ENCODE assay signal across 8 cellular contexts in the genomic region with DNA sequence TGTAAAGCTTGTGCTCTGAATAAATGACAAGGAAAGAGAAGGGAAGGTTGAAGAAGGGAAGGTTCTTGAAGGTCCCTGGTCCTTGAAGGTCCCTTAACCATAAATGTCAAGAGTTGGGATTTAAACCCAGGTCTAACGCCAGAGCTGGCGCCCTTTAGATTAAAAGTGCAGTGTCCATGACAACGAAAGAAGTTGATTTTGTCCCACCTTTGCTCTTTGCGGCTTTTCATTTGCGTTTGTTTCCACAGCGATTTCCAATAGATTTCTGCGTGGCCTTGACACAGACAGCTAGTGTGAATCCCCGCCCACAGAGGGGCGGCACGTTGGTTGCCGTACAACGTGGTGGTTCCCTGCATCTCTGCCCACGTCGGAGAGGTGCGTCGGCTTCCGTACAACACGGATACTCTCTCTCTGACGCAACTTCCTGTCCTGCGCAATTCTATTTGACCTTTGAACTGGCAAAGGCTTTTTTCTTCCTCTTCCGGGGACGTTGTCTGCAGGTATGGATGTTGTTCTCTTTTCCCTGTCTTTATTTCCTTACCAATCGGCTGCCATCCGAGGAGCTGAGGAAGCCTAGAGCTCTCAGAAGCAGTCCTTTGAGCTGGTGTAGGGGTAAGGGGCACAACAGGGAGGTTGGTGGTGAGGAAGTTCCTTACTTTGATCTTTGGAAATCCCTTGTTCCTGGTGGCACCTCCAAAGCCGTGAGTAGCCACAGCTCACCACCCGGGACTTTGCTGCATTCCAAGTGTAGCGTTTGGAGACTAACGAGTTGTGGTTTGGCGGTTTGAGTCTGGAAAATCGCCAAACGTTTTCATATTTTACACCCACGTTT. TPM values are rescaled to one million over a fixed set of nuclear protein-coding genes. Genes with fewer than 3 reads are reported as not detected.
DNase-seq lines count a peak whose midpoint lies in the region; ATAC-seq, FAIRE-seq and TF ChIP-seq lines count a peak whose summit lies in the region.

A gene (plus strand): TSS at position 476 of the 832 bp plus-strand sequence. CDS start 1,384 bp downstream, outside the sequence.

- H3K27me3 Mint-ChIP-seq in Calu3 (ENCODE audit: unreplicated experiment) = no peaks in the 10 kb centered on the region

- CTCF ChIA-PET in Calu3 (lab: Charles Lee) = no interaction called here

- H3K9me3 Mint-ChIP-seq in Calu3 (ENCODE audit: low read depth, unreplicated experiment) = peaks cover 2% of the 10 kb centered on the region

- H3K4me3 Mint-ChIP-seq in Calu3 (ENCODE audit: low read depth, unreplicated experiment) = peak within 1 kb of the TSS; percentile 85

- peak within 1 kb of the TSS; percentile 98 for H3K27ac Mint-ChIP-seq in Calu3 (ENCODE audit: unreplicated experiment)

- H3F3A ChIP-seq in OCI-LY1 (ENCODE audit: insufficient read depth, low read length) = no peaks in the 10 kb centered on the region

- H3K9me3 ChIP-seq in HUES64 (ENCODE audit: insufficient read depth, low read depth, low read length) (peaks cover 6% of the 10 kb centered on the region; the same call in 1 of the 2 replicates), OCI-LY1 (ENCODE audit: low read length) (no peaks in the 10 kb centered on the region), mesodermal cell (ENCODE audit: control insufficient read depth, low read length) (no peaks in the 10 kb centered on the region)

- H3K4me2 ChIP-seq in OCI-LY1 (ENCODE audit: low read length) = peak within 1 kb of the TSS; percentile 95

- H3K36me3 ChIP-seq in HUES64 (ENCODE audit: insufficient read depth, low read length) (peaks cover 43% of the 10 kb centered on the region), OCI-LY1 (ENCODE audit: insufficient read depth, low read length) (peaks cover 47% of the 10 kb centered on the region), mesodermal cell (ENCODE audit: control insufficient read depth, insufficient read depth, low read length) (peaks cover 35% of the 10 kb centered on the region)

- intact Hi-C loops in Calu3 (cut with micrococcal nuclease; ENCODE audit: unreplicated experiment) = no loop called here

- no peaks in the 10 kb centered on the region for H3K9me2 ChIP-seq in OCI-LY1 (ENCODE audit: low read depth, low read length)

- peaks cover 27% of the 10 kb centered on the region for H3K4me1 Mint-ChIP-seq in Calu3 (ENCODE audit: low read depth, unreplicated experiment)

- H3K9ac ChIP-seq in HUES64 (ENCODE audit: low read depth, low read length) (peak within 1 kb of the TSS; percentile 99), OCI-LY1 (ENCODE audit: low read length) (peak within 1 kb of the TSS; percentile 94)

- H4K20me1 ChIP-seq in OCI-LY1 (ENCODE audit: insufficient read depth, low read length) = 0 out of 2 replicates have a peak, but pooled peaks cover 3% of the 10 kb centered on the region

- peak within 1 kb of the TSS; percentile 89 for H3K4me3 ChIP-seq in HUES64 (ENCODE audit: low read length)
- peak within 1 kb of the TSS; percentile 91 for H3K4me3 ChIP-seq in OCI-LY1 (ENCODE audit: low read depth, low read length, poor library complexity, severe bottlenecking)
- peak within 1 kb of the TSS; percentile 95 for H3K4me3 ChIP-seq in mesodermal cell (ENCODE audit: extremely low read depth, insufficient read depth, low read length, poor library complexity, severe bottlenecking)

- peaks cover 18% of the 10 kb centered on the region for H3K4me1 ChIP-seq in HUES64 (ENCODE audit: insufficient read depth, low read length)
- H3K4me1 ChIP-seq in OCI-LY1 (ENCODE audit: insufficient read depth, low read length, severe bottlenecking) = peaks cover 29% of the 10 kb centered on the region
- H3K4me1 ChIP-seq in mesodermal cell (ENCODE audit: control insufficient read depth, insufficient read depth, low read length, poor library complexity, severe bottlenecking) = peaks cover 13% of the 10 kb centered on the region

- peaks cover 53% of the 10 kb centered on the region for H3K36me3 Mint-ChIP-seq in Calu3 (ENCODE audit: insufficient read depth, unreplicated experiment)

- peak; percentile 87 for DNase-seq in Calu3
- peak; percentile 97 for DNase-seq in activated CD8-positive, alpha-beta memory T cell treated with anti-CD3 and anti-CD28 coated beads, Interleukin-2, amount 50 U/mL, for 4 hours
- peak; percentile 92 to 98 for DNase-seq in stimulated activated CD8-positive, alpha-beta memory T cell treated with anti-CD3 and anti-CD28 coated beads, Interleukin-15, amount 100 ng/mL, for 4 hours (ENCODE audit: low read depth in 2 of 2)

- FAIRE-seq in endometrium (lab: Jason Lieb, UNC) = peak; percentile 98

- H3K27me3 ChIP-seq in HUES64 (ENCODE audit: insufficient read depth, low read length) = no peaks in the 10 kb centered on the region
- H3K27me3 ChIP-seq in OCI-LY1 (ENCODE audit: insufficient read depth, low read length) = no peaks in the 10 kb centered on the region

- BruUV-seq in Calu3 (replicated peaks; lab: Mats Ljungman, UMichigan) = no TSS peak

- ATAC-seq in GM21447 (IDR thresholded peaks at IDR 0.05; ENCODE audit: unreplicated experiment) = peak; percentile 100

- 2% methylated on average over 28 of the region's 32 CpGs for WGBS in HUES64
- WGBS in mesodermal cell (ENCODE audit: insufficient coverage in 2 of 2), 2 experiments = 2 to 3% methylated on average over 23 to 25 of the region's 32 CpGs

- H3K27ac ChIP-seq in HUES64 (ENCODE audit: low read depth, low read length) (peak within 1 kb of the TSS; percentile 77), OCI-LY1 (ENCODE audit: low read depth, low read length, poor library complexity, severe bottlenecking) (peak within 1 kb of the TSS; percentile 55), mesodermal cell (ENCODE audit: low read depth, low read length, severe bottlenecking) (peak within 1 kb of the TSS; percentile 89)

- no peak for TF ChIP-seq CTCF in Calu3 (IDR thresholded peaks at IDR 0.05; ENCODE audit: unreplicated experiment)
- TF ChIP-seq CTCF in OCI-LY1 (IDR thresholded peaks at IDR 0.05; ENCODE audit: low read length) = no peak

- 0 out of 2 replicates have a peak within 1 kb of the TSS, but pooled peaks have one; percentile 24 for H2AFZ ChIP-seq in OCI-LY1 (ENCODE audit: low read length)

- peaks cover 28% of the 10 kb centered on the region for H3K79me2 ChIP-seq in OCI-LY1 (ENCODE audit: insufficient read depth, low read length)

RNA-seq across cellular contexts. Expression of the gene that starts here (rescaled TPM):
- total RNA-seq in Calu3 (2022) = 531 and 589 TPM in 2 replicates
- 1,854 TPM for polyA plus RNA-seq in HUES64 (2013, experiment 1 of 2)
- 1,846 TPM for polyA plus RNA-seq in HUES64 (2013, experiment 2 of 2)
- polyA plus RNA-seq in mesodermal cell (2013, experiment 1 of 2) = 2,273 TPM
- 2,364 TPM for polyA plus RNA-seq in mesodermal cell (2013, experiment 2 of 2)

Comparison
In these comparisons a context has a peak if more than half of its experiments do, and no peak if none do; other contexts are left out.
1. Peak in every context shown above with its lines: DNase-seq, ATAC-seq, H3K4me3 ChIP-seq and H3K27ac ChIP-seq.